ENCODE assay signal across 8 cellular contexts in the genomic region with DNA sequence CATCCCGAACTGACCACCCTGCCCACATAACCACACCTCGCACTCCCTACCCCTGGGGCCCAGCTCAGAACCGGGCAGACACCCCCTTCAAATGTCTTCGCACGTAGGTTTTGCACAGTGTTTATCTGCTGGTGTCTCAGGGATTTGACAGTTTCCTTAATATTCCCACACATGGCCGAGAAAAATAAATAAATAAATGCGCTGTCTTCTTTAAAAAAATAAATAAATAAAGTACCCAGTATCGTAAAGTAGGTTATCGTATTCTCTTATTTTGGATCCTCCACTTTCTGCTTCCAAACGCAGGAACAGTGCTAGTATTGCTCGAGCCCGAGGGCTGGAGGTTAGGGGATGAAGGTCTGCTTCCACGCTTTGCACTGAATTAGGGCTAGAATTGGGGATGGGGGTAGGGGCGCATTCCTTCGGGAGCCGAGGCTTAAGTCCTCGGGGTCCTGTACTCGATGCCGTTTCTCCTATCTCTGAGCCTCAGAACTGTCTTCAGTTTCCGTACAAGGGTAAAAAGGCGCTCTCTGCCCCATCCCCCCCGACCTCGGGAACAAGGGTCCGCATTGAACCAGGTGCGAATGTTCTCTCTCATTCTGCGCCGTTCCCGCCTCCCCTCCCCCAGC. TPM values are rescaled to one million over a fixed set of nuclear protein-coding genes. Genes with fewer than 3 reads are reported as not detected.
A peak's percentile ranks its signal among the peaks of the same experiment; 100 is the strongest.
DNase-seq lines count a peak whose midpoint lies in the region; ATAC-seq and TF ChIP-seq lines count a peak whose summit lies in the region.

No MANE protein-coding gene starts in this region.

- intact Hi-C loops in mammary epithelial cell (cut with micrococcal nuclease), result loop anchor here (1.0 to 5.0 kb wide), 8 partner anchors 16 to 145 kb away; a partner anchor contains a TSS
- intact Hi-C loops in tibial artery (cut with DNase I; ENCODE audit: low total_unique reads), result loop anchor here (1.0 to 5.0 kb wide), 2 partner anchors 20 to 296 kb away; no protein-coding TSS in a partner anchor

- peak overlapping the region; percentile 90 for H3K4me3 Mint-ChIP-seq in memory B cell

- BruUV-seq in mammary epithelial cell (replicated peaks; lab: Mats Ljungman, UMichigan), result TSS peak; percentile 72

- in situ Hi-C loops in mammary epithelial cell (cut with MboI; ENCODE audit: low sequenced_read_pairs in 2 of 2), result no loop called here

- H3K36me3 Mint-ChIP-seq in memory B cell, result peaks cover 4% of the 10 kb centered on the region

- dilution Hi-C loops in mammary epithelial cell (cut with HindIII; ENCODE audit: low sequenced_read_pairs), result no loop called here

- H4K20me1 ChIP-seq in mammary epithelial cell (ENCODE audit: insufficient read depth, low read length), result peaks cover 8% of the 10 kb centered on the region

- H3K4me3 ChIP-seq in mammary epithelial cell (replicated peaks in 1 of 3; ENCODE audit: insufficient read depth in 1 of 3, low read depth in 2 of 3, low read length in 3 of 3) (peak overlapping the region; percentile 57 to 65 (median 64)), tibial artery (peak overlapping the region; percentile 71 to 79)

- ATAC-seq in memory B cell (ENCODE audit: low read depth) (no peak), GM21526 (IDR thresholded peaks at IDR 0.05; ENCODE audit: low FRiP score, unreplicated experiment) (no peak)

- H3K79me2 ChIP-seq in mammary epithelial cell (ENCODE audit: insufficient read depth, low read length), result peaks cover 31% of the 10 kb centered on the region

- H3K36me3 ChIP-seq in mammary epithelial cell (ENCODE audit: insufficient read depth, low read length), result peaks cover 16% of the 10 kb centered on the region
- peaks cover 15 to 32% (median 21%) of the 10 kb centered on the region in 3 donors for H3K36me3 ChIP-seq in tibial artery

- H3K27me3 ChIP-seq in mammary epithelial cell (ENCODE audit: insufficient read depth, low read length) (no peaks in the 10 kb centered on the region), tibial artery (no peaks in the 10 kb centered on the region)

- H3K4me1 ChIP-seq in mammary epithelial cell (ENCODE audit: insufficient read depth, low read length), result peaks cover 31% of the 10 kb centered on the region
- H3K4me1 ChIP-seq in tibial artery, result peaks cover 0 to 56% (median 38%) of the 10 kb centered on the region in 4 donors

- peak overlapping the region; percentile 99 for H3K27ac Mint-ChIP-seq in memory B cell

- no peaks in the 10 kb centered on the region for H3K9me3 Mint-ChIP-seq in memory B cell

- DNase-seq in NCI-H1105 treated with DMSO at 0.1 percent for 48 hours (lab: John Stamatoyannopoulos, UW) (peak; percentile 51), NCI-H1105 (lab: John Stamatoyannopoulos, UW) (no peak), LoVo (ENCODE audit: low spot score) (peak; percentile 21), mammary epithelial cell (peak; percentile 61), memory B cell (ENCODE audit: low spot score in 2 of 2) (no peak), tibial artery (no peak), GM03348 (ENCODE audit: low spot score) (no peak)

- TF ChIP-seq CTCF in mammary epithelial cell (conservative IDR thresholded peaks at IDR 0.05 in 1 of 2, IDR thresholded peaks at IDR 0.05 in 1 of 2; ENCODE audit: extremely low read depth in 1 of 2, insufficient read depth in 1 of 2, low read depth in 1 of 2, low read length in 2 of 2) (no peak), tibial artery (IDR thresholded peaks at IDR 0.05) (no peak)

- H3K27ac ChIP-seq in mammary epithelial cell (ENCODE audit: insufficient read depth, low read depth, low read length), result peak overlapping the region; percentile 97
- H3K27ac ChIP-seq in tibial artery, result peak overlapping the region; percentile 97 to 100

- peak overlapping the region; percentile 100 for H3K4me2 ChIP-seq in mammary epithelial cell (ENCODE audit: insufficient read depth, low read depth, low read length)

- WGBS in mammary epithelial cell (ENCODE audit: low coverage, missing lambda C conversion rate), result 3% methylated on average over 17 of the region's 28 CpGs

- H3K9me3 ChIP-seq in mammary epithelial cell (replicated peaks; ENCODE audit: insufficient read depth, low read length), result no peaks in the 10 kb centered on the region
- H3K9me3 ChIP-seq in tibial artery, result no peaks in the 10 kb centered on the region

- CTCF ChIA-PET in mammary epithelial cell (lab: Charles Lee; ENCODE audit: low non-redundant PET), result interaction anchor here (0.5 kb wide), 1 partner anchor 48 kb away, joined by 3 read pairs; no protein-coding TSS in a partner anchor

- peak overlapping the region; percentile 57 for H2AFZ ChIP-seq in mammary epithelial cell (ENCODE audit: low read depth, low read length)

- peaks cover 21% of the 10 kb centered on the region for H3K27me3 Mint-ChIP-seq in memory B cell

- H3K9ac ChIP-seq in mammary epithelial cell (ENCODE audit: insufficient read depth, low read length), result peak overlapping the region; percentile 99

- H3K4me1 Mint-ChIP-seq in memory B cell, result peaks cover 38% of the 10 kb centered on the region

RNA-seq across cellular contexts. Expression of a gene that starts 0.7 kb away (rescaled TPM):
- 100 to 1,000 TPM in 1 of 2 donors, 10 to 100 TPM in 1; 78.5 to 204 TPM for total RNA-seq in mammary epithelial cell
- polyA plus RNA-seq in mammary epithelial cell, result 89.9 TPM
- polyA minus RNA-seq in mammary epithelial cell, result 233 TPM

Comparison
In these comparisons a context has a peak if more than half of its experiments do, and no peak if none do; other contexts are left out.
1. DNase-seq: peak in NCI-H1105 treated with DMSO at 0.1 percent for 48 hours (single experiment), LoVo (single experiment) and mammary epithelial cell (single experiment); none in NCI-H1105 (single experiment), memory B cell (0 of 2), tibial artery (0 of 2) and GM03348 (single experiment).